Comparison of ENCODE assay signal across 9 cellular contexts in genomic region chr1:174954686-174955669, GRCh38. TPM values are rescaled to one million over a fixed set of nuclear protein-coding genes. Genes with fewer than 3 reads are reported as not detected.
A peak's percentile ranks its signal among the peaks of the same experiment; 100 is the strongest.
DNase-seq lines count a peak whose midpoint lies in the region; ATAC-seq and TF ChIP-seq lines count a peak whose summit lies in the region.
"Had no signal": no experiment of that assay in that cellular context is flagged by ENCODE, and none has a peak within 500 bp of the region (broad histone marks: within the 10 kb centered on the region; RNA-seq: fewer than 3 reads in every experiment).

No MANE protein-coding gene starts in this region.

- no peak for DNase-seq in activated T-cell treated with anti-CD3 and anti-CD28 coated beads, Interleukin-2, amount 50 U/mL, for 24 hours
- DNase-seq in activated T-cell treated with anti-CD3 and anti-CD28 coated beads, Interleukin-2, amount 50 U/mL, for 72 hours: no peak
- DNase-seq in NCI-H345 treated with DMSO at 0.1 percent for 48 hours (lab: John Stamatoyannopoulos, UW; ENCODE audit: unreplicated experiment): peak; percentile 85
- no peak for DNase-seq in chondrocyte (ENCODE audit: low spot score)
- DNase-seq in stimulated activated naive CD8-positive, alpha-beta T cell treated with anti-CD3 and anti-CD28 coated beads, Interleukin-15, amount 100 ng/mL, for 72 hours: no peak
- DNase-seq in right atrium auricular region (ENCODE audit: low spot score): no peak
- DNase-seq: esophagus squamous epithelium had no signal

- no peak for TF ChIP-seq CTCF in chondrocyte (IDR thresholded peaks at IDR 0.05)
- no peak for TF ChIP-seq CTCF in right atrium auricular region (IDR thresholded peaks at IDR 0.05)

- H3K27ac Mint-ChIP-seq in activated T-cell treated with anti-CD3 and anti-CD28 coated beads, Interleukin-2, amount 50 U/mL, for 24 hours: peak overlapping the region; percentile 29
- no peak overlapping the region for H3K27ac Mint-ChIP-seq in activated T-cell treated with anti-CD3 and anti-CD28 coated beads, Interleukin-2, amount 50 U/mL, for 72 hours
- peak overlapping the region; percentile 75 for H3K27ac Mint-ChIP-seq in chondrocyte (ENCODE audit: unreplicated experiment)
- no peak overlapping the region for H3K27ac Mint-ChIP-seq in stimulated activated naive CD8-positive, alpha-beta T cell treated with anti-CD3 and anti-CD28 coated beads, Interleukin-15, amount 100 ng/mL, for 72 hours

- H3K4me1 ChIP-seq in right atrium auricular region: peaks cover 0 to 32% of the 10 kb centered on the region in 2 donors

- H3K9me3 ChIP-seq in right atrium auricular region: no peaks in the 10 kb centered on the region
- H3K9me3 ChIP-seq: esophagus squamous epithelium had no signal

- H3K9me3 Mint-ChIP-seq in activated T-cell treated with anti-CD3 and anti-CD28 coated beads, Interleukin-2, amount 50 U/mL, for 24 hours: no peaks in the 10 kb centered on the region
- no peaks in the 10 kb centered on the region for H3K9me3 Mint-ChIP-seq in activated T-cell treated with anti-CD3 and anti-CD28 coated beads, Interleukin-2, amount 50 U/mL, for 72 hours
- H3K9me3 Mint-ChIP-seq in chondrocyte (ENCODE audit: low read depth): no peaks in the 10 kb centered on the region
- H3K9me3 Mint-ChIP-seq in stimulated activated naive CD8-positive, alpha-beta T cell treated with anti-CD3 and anti-CD28 coated beads, Interleukin-15, amount 100 ng/mL, for 72 hours: no peaks in the 10 kb centered on the region

- H3K27ac ChIP-seq in temporal lobe (ENCODE audit: low read depth, low read length): peak overlapping the region; percentile 40
- peak overlapping the region in 1 of 2 donors; percentile 17 for H3K27ac ChIP-seq in right atrium auricular region
- H3K27ac ChIP-seq: esophagus squamous epithelium had no signal

- H3K27me3 Mint-ChIP-seq in activated T-cell treated with anti-CD3 and anti-CD28 coated beads, Interleukin-2, amount 50 U/mL, for 24 hours: no peaks in the 10 kb centered on the region
- no peaks in the 10 kb centered on the region for H3K27me3 Mint-ChIP-seq in activated T-cell treated with anti-CD3 and anti-CD28 coated beads, Interleukin-2, amount 50 U/mL, for 72 hours (ENCODE audit: low read depth)
- H3K27me3 Mint-ChIP-seq in chondrocyte (ENCODE audit: low read depth): no peaks in the 10 kb centered on the region
- no peaks in the 10 kb centered on the region for H3K27me3 Mint-ChIP-seq in stimulated activated naive CD8-positive, alpha-beta T cell treated with anti-CD3 and anti-CD28 coated beads, Interleukin-15, amount 100 ng/mL, for 72 hours

- H3K4me3 ChIP-seq in right atrium auricular region: no peak overlapping the region
- H3K4me3 ChIP-seq: esophagus squamous epithelium had no signal

- H3K27me3 ChIP-seq in right atrium auricular region: no peaks in the 10 kb centered on the region
- H3K27me3 ChIP-seq: esophagus squamous epithelium had no signal

- H3K4me3 Mint-ChIP-seq in activated T-cell treated with anti-CD3 and anti-CD28 coated beads, Interleukin-2, amount 50 U/mL, for 24 hours: no peak overlapping the region
- no peak overlapping the region for H3K4me3 Mint-ChIP-seq in activated T-cell treated with anti-CD3 and anti-CD28 coated beads, Interleukin-2, amount 50 U/mL, for 72 hours
- H3K4me3 Mint-ChIP-seq in chondrocyte (ENCODE audit: unreplicated experiment): no peak overlapping the region
- no peak overlapping the region for H3K4me3 Mint-ChIP-seq in stimulated activated naive CD8-positive, alpha-beta T cell treated with anti-CD3 and anti-CD28 coated beads, Interleukin-15, amount 100 ng/mL, for 72 hours

- H3K36me3 Mint-ChIP-seq in activated T-cell treated with anti-CD3 and anti-CD28 coated beads, Interleukin-2, amount 50 U/mL, for 24 hours (ENCODE audit: low read depth): peaks cover 7% of the 10 kb centered on the region
- peaks cover 0 to 2% of the 10 kb centered on the region in 2 donors for H3K36me3 Mint-ChIP-seq in activated T-cell treated with anti-CD3 and anti-CD28 coated beads, Interleukin-2, amount 50 U/mL, for 72 hours (ENCODE audit: insufficient read depth in 2 of 2)
- H3K36me3 Mint-ChIP-seq in chondrocyte (ENCODE audit: low read depth): no peaks in the 10 kb centered on the region

- peaks cover 37% of the 10 kb centered on the region for H3K4me1 Mint-ChIP-seq in activated T-cell treated with anti-CD3 and anti-CD28 coated beads, Interleukin-2, amount 50 U/mL, for 24 hours (ENCODE audit: low read depth)
- peaks cover 28% of the 10 kb centered on the region for H3K4me1 Mint-ChIP-seq in activated T-cell treated with anti-CD3 and anti-CD28 coated beads, Interleukin-2, amount 50 U/mL, for 72 hours (ENCODE audit: low read depth)
- H3K4me1 Mint-ChIP-seq in chondrocyte (ENCODE audit: low read depth): peaks cover 24% of the 10 kb centered on the region
- peaks cover 31% of the 10 kb centered on the region for H3K4me1 Mint-ChIP-seq in stimulated activated naive CD8-positive, alpha-beta T cell treated with anti-CD3 and anti-CD28 coated beads, Interleukin-15, amount 100 ng/mL, for 72 hours

- no peaks in the 10 kb centered on the region for H3K36me3 ChIP-seq in right atrium auricular region
- H3K36me3 ChIP-seq: esophagus squamous epithelium had no signal

- ATAC-seq in activated T-cell treated with anti-CD3 and anti-CD28 coated beads, Interleukin-2, amount 50 U/mL, for 72 hours (replicated peaks in 1 of 2): no peak
- ATAC-seq in stimulated activated naive CD8-positive, alpha-beta T cell treated with anti-CD3 and anti-CD28 coated beads, Interleukin-15, amount 100 ng/mL, for 72 hours: no peak
- no peak for ATAC-seq in SK-N-SH treated with all-trans-retinoic acid at 6 μM for 48 hours

TF ChIP-seq in SK-N-SH treated with all-trans-retinoic acid at 6 μM for 48 hours, 23 proteins besides CTCF, POLR2A, EP300 and RAD21 (continues in another document):
- TF ChIP-seq ESRRG (CRISPR knock-in tag; IDR thresholded peaks at IDR 0.05): no peak
- no peak for TF ChIP-seq RARB (CRISPR knock-in tag; IDR thresholded peaks at IDR 0.05)
- no peak for TF ChIP-seq PPARA (CRISPR knock-in tag; IDR thresholded peaks at IDR 0.05; ENCODE audit: borderline replicate concordance)
- TF ChIP-seq ZFP3 (CRISPR knock-in tag; IDR thresholded peaks at IDR 0.05): no peak
- no peak for TF ChIP-seq ZNF8 (CRISPR knock-in tag; IDR thresholded peaks at IDR 0.05)
- no peak for TF ChIP-seq CSDC2 (CRISPR knock-in tag; IDR thresholded peaks at IDR 0.05)
- no peak for TF ChIP-seq OSR1 (CRISPR knock-in tag; IDR thresholded peaks at IDR 0.05)
- TF ChIP-seq ZFP30 (CRISPR knock-in tag; IDR thresholded peaks at IDR 0.05): no peak
- no peak for TF ChIP-seq GLIS3 (CRISPR knock-in tag; IDR thresholded peaks at IDR 0.05)
- no peak for TF ChIP-seq BACH2 (CRISPR knock-in tag; IDR thresholded peaks at IDR 0.05; ENCODE audit: borderline replicate concordance)
- TF ChIP-seq, protein P1, sequence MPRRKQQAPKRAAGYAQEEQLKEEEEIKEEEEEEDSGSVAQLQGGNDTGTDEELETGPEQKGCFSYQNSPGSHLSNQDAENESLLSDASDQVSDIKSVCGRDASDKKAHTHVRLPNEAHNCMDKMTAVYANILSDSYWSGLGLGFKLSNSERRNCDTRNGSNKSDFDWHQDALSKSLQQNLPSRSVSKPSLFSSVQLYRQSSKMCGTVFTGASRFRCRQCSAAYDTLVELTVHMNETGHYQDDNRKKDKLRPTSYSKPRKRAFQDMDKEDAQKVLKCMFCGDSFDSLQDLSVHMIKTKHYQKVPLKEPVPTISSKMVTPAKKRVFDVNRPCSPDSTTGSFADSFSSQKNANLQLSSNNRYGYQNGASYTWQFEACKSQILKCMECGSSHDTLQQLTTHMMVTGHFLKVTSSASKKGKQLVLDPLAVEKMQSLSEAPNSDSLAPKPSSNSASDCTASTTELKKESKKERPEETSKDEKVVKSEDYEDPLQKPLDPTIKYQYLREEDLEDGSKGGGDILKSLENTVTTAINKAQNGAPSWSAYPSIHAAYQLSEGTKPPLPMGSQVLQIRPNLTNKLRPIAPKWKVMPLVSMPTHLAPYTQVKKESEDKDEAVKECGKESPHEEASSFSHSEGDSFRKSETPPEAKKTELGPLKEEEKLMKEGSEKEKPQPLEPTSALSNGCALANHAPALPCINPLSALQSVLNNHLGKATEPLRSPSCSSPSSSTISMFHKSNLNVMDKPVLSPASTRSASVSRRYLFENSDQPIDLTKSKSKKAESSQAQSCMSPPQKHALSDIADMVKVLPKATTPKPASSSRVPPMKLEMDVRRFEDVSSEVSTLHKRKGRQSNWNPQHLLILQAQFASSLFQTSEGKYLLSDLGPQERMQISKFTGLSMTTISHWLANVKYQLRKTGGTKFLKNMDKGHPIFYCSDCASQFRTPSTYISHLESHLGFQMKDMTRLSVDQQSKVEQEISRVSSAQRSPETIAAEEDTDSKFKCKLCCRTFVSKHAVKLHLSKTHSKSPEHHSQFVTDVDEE (CRISPR knock-in tag; IDR thresholded peaks at IDR 0.05): no peak
- TF ChIP-seq ZNF565 (CRISPR knock-in tag; conservative IDR thresholded peaks at IDR 0.05; ENCODE audit: low read depth): no peak
- TF ChIP-seq SNAI2 (CRISPR knock-in tag; IDR thresholded peaks at IDR 0.05): no peak
- TF ChIP-seq CREB5 (CRISPR knock-in tag; IDR thresholded peaks at IDR 0.05; ENCODE audit: low read depth): no peak

RNA-seq across cellular contexts. Expression of gene CACYBP, which starts 44.8 kb away (rescaled TPM):
- 100 to 1,000 TPM; 270 to 306 TPM for total RNA-seq in activated T-cell treated with anti-CD3 and anti-CD28 coated beads, Interleukin-2, amount 50 U/mL, for 72 hours
- total RNA-seq in chondrocyte (57.5 to 67.1 TPM (median 65.4 TPM) in 3 replicates), temporal lobe (203 TPM), right atrium auricular region (10 to 100 TPM; 40.5 to 59.7 TPM)

Comparison
In these comparisons a context has a peak if more than half of its experiments do, and no peak if none do; other contexts are left out.
1. H3K27ac Mint-ChIP-seq: peak in activated T-cell treated with anti-CD3 and anti-CD28 coated beads, Interleukin-2, amount 50 U/mL, for 24 hours (single experiment) and chondrocyte (single experiment); none in activated T-cell treated with anti-CD3 and anti-CD28 coated beads, Interleukin-2, amount 50 U/mL, for 72 hours (single experiment) and stimulated activated naive CD8-positive, alpha-beta T cell treated with anti-CD3 and anti-CD28 coated beads, Interleukin-15, amount 100 ng/mL, for 72 hours (0 of 2).